Comparison of ENCODE assay signal across 10 cellular contexts in the genomic region with DNA sequence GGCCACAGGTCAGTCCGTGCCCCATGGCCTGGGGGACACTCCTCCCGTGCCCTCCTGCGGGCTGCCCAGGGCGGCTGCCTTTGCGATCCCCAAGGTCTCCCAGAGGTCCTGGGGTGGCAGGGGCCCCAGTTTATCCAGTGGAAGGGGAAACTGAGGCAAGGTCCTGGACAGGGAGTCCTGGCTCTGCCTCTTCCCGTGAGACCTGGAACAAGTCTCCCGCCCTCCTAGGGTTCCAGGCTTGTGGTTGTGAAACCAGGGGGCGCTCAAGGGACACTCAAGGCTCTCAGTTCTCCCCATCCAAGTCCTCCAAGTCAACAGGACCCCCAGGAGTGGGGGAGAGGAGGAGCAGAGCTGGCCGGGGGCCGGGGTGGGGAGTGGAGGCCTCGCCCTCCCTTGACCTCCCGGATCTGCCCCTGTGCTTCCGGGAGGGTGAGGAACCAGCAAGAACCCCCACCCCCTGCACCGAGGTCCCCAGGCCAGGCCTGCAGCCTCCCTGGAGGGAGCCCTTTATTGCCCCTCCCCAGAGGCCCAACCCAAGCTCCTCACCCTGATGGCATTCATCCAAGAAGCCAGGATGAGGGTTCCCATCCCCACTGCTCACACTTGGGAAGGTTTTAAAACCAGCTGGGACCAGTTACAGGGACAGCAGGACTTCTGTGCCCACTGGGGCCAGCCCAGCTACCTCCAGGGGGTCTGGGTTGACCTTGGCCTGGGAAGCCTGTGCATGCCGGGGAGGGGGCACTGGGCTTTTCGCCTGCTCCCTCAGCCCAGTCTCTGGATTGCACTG. TPM values are rescaled to one million over a fixed set of nuclear protein-coding genes. Genes with fewer than 3 reads are reported as not detected.
DNase-seq lines count a peak whose midpoint lies in the region; ATAC-seq and TF ChIP-seq lines count a peak whose summit lies in the region.
"Had no signal": no experiment of that assay in that cellular context is flagged by ENCODE, and none has a peak within 500 bp of the region (broad histone marks: within the 10 kb centered on the region; RNA-seq: fewer than 3 reads in every experiment).

No MANE protein-coding gene starts in this region.

- POLR2A ChIA-PET in Caco-2 (lab: Charles Lee), result no interaction called here

- H3K4me2 ChIP-seq in hepatocyte, result no peak overlapping the region

- H3K9me3 Mint-ChIP-seq in Caco-2 (ENCODE audit: unreplicated experiment), result no peaks in the 10 kb centered on the region
- H3K9me3 Mint-ChIP-seq in stimulated activated naive B cell treated with anti-CD40 and anti-IgM and Interleukin-4, amounts not matched to agents 10 μg/mL and 1 μg/mL and 100 μg/mL, for 72 hours, result no peaks in the 10 kb centered on the region
- H3K9me3 Mint-ChIP-seq: activated naive CD8-positive, alpha-beta T cell treated with anti-CD3 and anti-CD28 coated beads, Interleukin-2, amount 10 ng/mL, durations not matched to agents 7 days and 5 days had no signal

- no peaks in the 10 kb centered on the region for H3K79me2 ChIP-seq in hepatocyte

- H3K36me3 ChIP-seq in Caco-2 (ENCODE audit: control insufficient read depth, insufficient read depth, low read length) (no peaks in the 10 kb centered on the region), H7 (replicated peaks; ENCODE audit: control insufficient read depth, insufficient read depth, low read length) (no peaks in the 10 kb centered on the region), SJCRH30 (no peaks in the 10 kb centered on the region), hepatocyte (replicated peaks; ENCODE audit: insufficient read depth, low read depth) (no peaks in the 10 kb centered on the region), stomach (no peaks in the 10 kb centered on the region)

- no peak for TF ChIP-seq EP300 in stomach (IDR thresholded peaks at IDR 0.05)

- peak; percentile 54 to 60 for TF ChIP-seq CTCF in Caco-2 (IDR thresholded peaks at IDR 0.05; ENCODE audit: insufficient read depth in 1 of 2, low read depth in 1 of 2, low read length in 1 of 2, severe bottlenecking in 1 of 2, unreplicated experiment in 1 of 2)
- peak; percentile 41 for TF ChIP-seq CTCF in hepatocyte (IDR thresholded peaks at IDR 0.05; ENCODE audit: poor library complexity)
- no peak for TF ChIP-seq CTCF in stomach (IDR thresholded peaks at IDR 0.05)

- no peak overlapping the region for H3K4me3 Mint-ChIP-seq in Caco-2 (ENCODE audit: unreplicated experiment)
- no peak overlapping the region for H3K4me3 Mint-ChIP-seq in stimulated activated naive B cell treated with anti-CD40 and anti-IgM and Interleukin-4, amounts not matched to agents 10 μg/mL and 1 μg/mL and 100 μg/mL, for 72 hours
- H3K4me3 Mint-ChIP-seq: activated naive CD8-positive, alpha-beta T cell treated with anti-CD3 and anti-CD28 coated beads, Interleukin-2, amount 10 ng/mL, durations not matched to agents 7 days and 5 days had no signal

- H3K4me1 Mint-ChIP-seq in Caco-2 (ENCODE audit: low read depth, unreplicated experiment), result no peaks in the 10 kb centered on the region
- H3K4me1 Mint-ChIP-seq in stimulated activated naive B cell treated with anti-CD40 and anti-IgM and Interleukin-4, amounts not matched to agents 10 μg/mL and 1 μg/mL and 100 μg/mL, for 72 hours, result no peaks in the 10 kb centered on the region
- H3K4me1 Mint-ChIP-seq: activated naive CD8-positive, alpha-beta T cell treated with anti-CD3 and anti-CD28 coated beads, Interleukin-2, amount 10 ng/mL, durations not matched to agents 7 days and 5 days had no signal

- H4K20me1 ChIP-seq in hepatocyte (ENCODE audit: insufficient read depth, poor library complexity, severe bottlenecking), result no peaks in the 10 kb centered on the region

- peak; percentile 61 to 62 for DNase-seq in Caco-2
- peak; percentile 94 for DNase-seq in H7
- DNase-seq in SJCRH30, result peak; percentile 65 to 81
- peak; percentile 62 for DNase-seq in hepatocyte (ENCODE audit: low spot score)
- no peak for DNase-seq in SW480 (ENCODE audit: low spot score)
- no peak for DNase-seq in stimulated activated naive B cell treated with anti-CD40 and anti-IgM and Interleukin-4, amounts not matched to agents 10 μg/mL and 1 μg/mL and 100 μg/mL, for 72 hours
- no peak for DNase-seq in stomach
- DNase-seq: activated naive CD8-positive, alpha-beta T cell treated with anti-CD3 and anti-CD28 coated beads, Interleukin-2, amount 10 ng/mL, durations not matched to agents 7 days and 5 days; NCI-H1105 treated with DMSO at 0.1 percent for 48 hours had no signal

- H3K36me3 Mint-ChIP-seq in Caco-2 (ENCODE audit: insufficient read depth, unreplicated experiment), result no peaks in the 10 kb centered on the region
- H3K36me3 Mint-ChIP-seq in stimulated activated naive B cell treated with anti-CD40 and anti-IgM and Interleukin-4, amounts not matched to agents 10 μg/mL and 1 μg/mL and 100 μg/mL, for 72 hours, result no peaks in the 10 kb centered on the region
- H3K36me3 Mint-ChIP-seq: activated naive CD8-positive, alpha-beta T cell treated with anti-CD3 and anti-CD28 coated beads, Interleukin-2, amount 10 ng/mL, durations not matched to agents 7 days and 5 days had no signal

- no peak for TF ChIP-seq POLR2A in stomach (IDR thresholded peaks at IDR 0.05)

- H3K9me3 ChIP-seq in Caco-2 (no peaks in the 10 kb centered on the region), SJCRH30 (replicated peaks) (no peaks in the 10 kb centered on the region), hepatocyte (ENCODE audit: low read depth) (no peaks in the 10 kb centered on the region), stomach (no peaks in the 10 kb centered on the region)

- H2AFZ ChIP-seq in hepatocyte, result no peak overlapping the region

- BruUV-seq in Caco-2 (replicated peaks; lab: Mats Ljungman, UMichigan), result no TSS peak

- H3K4me3 ChIP-seq in Caco-2 (ENCODE audit: low read depth, low read length) (no peak overlapping the region), H7 (ENCODE audit: insufficient read depth, low read depth, low read length) (no peak overlapping the region), SJCRH30 (no peak overlapping the region), hepatocyte (no peak overlapping the region), stomach (no peak overlapping the region)

- intact Hi-C loops in Caco-2 (cut with micrococcal nuclease; ENCODE audit: unreplicated experiment) (loop anchor here (1.0 kb wide), 1 partner anchor 83 kb away; no protein-coding TSS in a partner anchor), stomach (cut with DNase I; ENCODE audit: low total_unique reads) (no loop called here)

- WGBS in hepatocyte (ENCODE audit: low lambda C conversion rate, missing lambda C conversion rate), result 63% methylated on average over 12 of the region's 16 CpGs
- 35 to 54% (median 41%) methylated on average over 5 to 16 of the region's 16 CpGs for WGBS in stomach, 5 donors

- ATAC-seq in HG03135 (IDR thresholded peaks at IDR 0.05; ENCODE audit: unreplicated experiment), result no peak
- ATAC-seq in stimulated activated naive B cell treated with anti-CD40 and anti-IgM and Interleukin-4, amounts not matched to agents 10 μg/mL and 1 μg/mL and 100 μg/mL, for 72 hours (replicated peaks), result no peak

- no peak overlapping the region for H3K27ac ChIP-seq in SJCRH30
- no peak overlapping the region for H3K27ac ChIP-seq in hepatocyte
- H3K27ac ChIP-seq in stomach, result no peak overlapping the region

- H3K4me1 ChIP-seq in Caco-2 (no peaks in the 10 kb centered on the region), SJCRH30 (peaks cover 3% of the 10 kb centered on the region), hepatocyte (ENCODE audit: insufficient read depth) (no peaks in the 10 kb centered on the region), stomach (peaks cover 0 to 6% (median 0%) of the 10 kb centered on the region in 4 donors)

- no peaks in the 10 kb centered on the region for H3K27me3 Mint-ChIP-seq in Caco-2 (ENCODE audit: insufficient read depth, unreplicated experiment)
- H3K27me3 Mint-ChIP-seq in stimulated activated naive B cell treated with anti-CD40 and anti-IgM and Interleukin-4, amounts not matched to agents 10 μg/mL and 1 μg/mL and 100 μg/mL, for 72 hours, result peaks cover 32 to 64% of the 10 kb centered on the region in 2 donors

- no peaks in the 10 kb centered on the region for H3K9me2 ChIP-seq in hepatocyte (replicated peaks; ENCODE audit: insufficient read depth)

- H3K27me3 ChIP-seq in Caco-2 (replicated peaks; ENCODE audit: control insufficient read depth, insufficient read depth, low read length) (no peaks in the 10 kb centered on the region), H7 (ENCODE audit: control insufficient read depth, insufficient read depth, low read length) (no peaks in the 10 kb centered on the region), SJCRH30 (peaks cover 21% of the 10 kb centered on the region), hepatocyte (no peaks in the 10 kb centered on the region), stomach (peaks cover 0 to 76% (median 30%) of the 10 kb centered on the region in 3 donors)

- H3K27ac Mint-ChIP-seq in Caco-2 (ENCODE audit: unreplicated experiment), result no peak overlapping the region
- H3K27ac Mint-ChIP-seq in stimulated activated naive B cell treated with anti-CD40 and anti-IgM and Interleukin-4, amounts not matched to agents 10 μg/mL and 1 μg/mL and 100 μg/mL, for 72 hours, result no peak overlapping the region
- H3K27ac Mint-ChIP-seq: activated naive CD8-positive, alpha-beta T cell treated with anti-CD3 and anti-CD28 coated beads, Interleukin-2, amount 10 ng/mL, durations not matched to agents 7 days and 5 days had no signal

- CTCF ChIA-PET in Caco-2 (lab: Charles Lee), result interaction anchor here (0.7 kb wide), 1 partner anchor 9 kb away, joined by 3 read pairs; no protein-coding TSS in a partner anchor

RNA-seq across cellular contexts. Expression of a gene that starts 24.7 kb away (rescaled TPM):
- total RNA-seq in Caco-2 (2022) (35.6 and 38.2 TPM in 2 replicates), hepatocyte (32.9 and 37.8 TPM in 2 replicates), stomach (100 to 1,000 TPM in 1 of 5 donors, 10 to 100 TPM in 4; 17.4 to 105 (median 30.3) TPM)
- total RNA-seq in H7 (2014; rRNA removed; shearing (Covaris generic)), result 50.7 and 66.1 TPM in 2 replicates
- 31.8 and 34.0 TPM in 2 replicates for total RNA-seq in SJCRH30 (2014; rRNA removed; shearing (Covaris generic))
- polyA plus RNA-seq in hepatocyte (45.3 and 47.6 TPM in 2 replicates), stomach (10 to 100 TPM; 15.6 to 19.4 (median 16.6) TPM)

RNA-seq across cellular contexts. Expression of a gene that starts 48.3 kb away (rescaled TPM):
- total RNA-seq in Caco-2 (2022) (20.3 and 22.0 TPM in 2 replicates), hepatocyte (12.3 and 13.0 TPM in 2 replicates), stomach (10 to 100 TPM in 4 of 5 donors, 1 to 10 TPM in 1; 9.5 to 69.2 (median 16.1) TPM)
- total RNA-seq in H7 (2014; rRNA removed; shearing (Covaris generic)), result 16.6 and 19.3 TPM in 2 replicates
- 3.6 and 4.4 TPM in 2 replicates for total RNA-seq in SJCRH30 (2014; rRNA removed; shearing (Covaris generic))
- polyA plus RNA-seq in hepatocyte (7.1 and 11.0 TPM in 2 replicates), stomach (1 to 10 TPM; 4.1 to 7.0 (median 6.6) TPM)

Comparison
In these comparisons a context has a peak if more than half of its experiments do, and no peak if none do; other contexts are left out.
1. DNase-seq: peak in Caco-2 (2 of 2), H7 (single experiment), SJCRH30 (2 of 2) and hepatocyte (single experiment); none in SW480 (single experiment), stimulated activated naive B cell treated with anti-CD40 and anti-IgM and Interleukin-4, amounts not matched to agents 10 μg/mL and 1 μg/mL and 100 μg/mL, for 72 hours (single experiment) and stomach (single experiment).
2. CTCF ChIP-seq: peak in Caco-2 (2 of 2) and hepatocyte (single experiment); none in stomach (0 of 7).